Comparison of ENCODE assay signal across 8 cellular contexts in genomic region chr11:63501236-63501635, GRCh38. TPM values are rescaled to one million over a fixed set of nuclear protein-coding genes. Genes with fewer than 3 reads are reported as not detected.
"Had no signal": no experiment of that assay in that cellular context is flagged by ENCODE, and none has a peak within 500 bp of the region (broad histone marks: within the 10 kb centered on the region; RNA-seq: fewer than 3 reads in every experiment).

No MANE protein-coding gene starts in this region.

- H3K27ac ChIP-seq: GM23248 had no signal

- H2AFZ ChIP-seq: GM23248 had no signal

- H3K9ac ChIP-seq: GM23248 had no signal

- DNase-seq: GM23248, GOT3, H7, HCEC 1CT, IMR-90 had no signal

- ATAC-seq: K562 had no signal

- H3K4me3 ChIP-seq: GM23248, K562 had no signal

- FAIRE-seq: K562 had no signal

RNA-seq across cellular contexts. Expression of gene LGALS12, which starts 4.6 kb away (rescaled TPM):
- total RNA-seq: GM23248, HT1080, IMR-90 had no signal
- polyA plus RNA-seq: GM23248, IMR-90 had no signal

RNA-seq across cellular contexts. Expression of gene PLAAT5, which starts 10.3 kb away (rescaled TPM):
- total RNA-seq: GM23248, H4, HT1080, IMR-90, K562 had no signal
- polyA plus RNA-seq: GM23248, IMR-90, K562 had no signal
